Comparison of ENCODE assay signal across 8 cellular contexts in genomic region chr2:3536682-3537632, GRCh38. TPM values are rescaled to one million over a fixed set of nuclear protein-coding genes. Genes with fewer than 3 reads are reported as not detected.
A peak's percentile ranks its signal among the peaks of the same experiment; 100 is the strongest.
DNase-seq lines count a peak whose midpoint lies in the region; ATAC-seq and TF ChIP-seq lines count a peak whose summit lies in the region.

No MANE protein-coding gene starts in this region.

- H4K5ac ChIP-seq in mesendoderm (ENCODE audit: low read length): no peak overlapping the region

- H3K36me3 ChIP-seq in Panc1 (ENCODE audit: control insufficient read depth, insufficient read depth, low read length) (peaks cover 4% of the 10 kb centered on the region; the same call in 1 of the 2 replicates), mesendoderm (ENCODE audit: control insufficient read depth, insufficient read depth, low read length) (peaks cover 2% of the 10 kb centered on the region), uterus (no peaks in the 10 kb centered on the region)

- no peak overlapping the region for H2AK5ac ChIP-seq in mesendoderm (ENCODE audit: low read length)

- CTCF ChIA-PET in Panc1 (lab: Charles Lee): no interaction called here

- H3K23ac ChIP-seq in mesendoderm (ENCODE audit: low read length): no peak overlapping the region

- intact Hi-C loops in Panc1 (cut with micrococcal nuclease; ENCODE audit: unreplicated experiment): loop anchor here (2.0 kb wide), 1 partner anchor 114 kb away; no protein-coding TSS in a partner anchor
- intact Hi-C loops in uterus (cut with DNase I; ENCODE audit: low total_unique reads): no loop called here

- no CpG with 5 or more reads among the region's 16 CpGs for WGBS in mesendoderm (ENCODE audit: extremely low coverage, insufficient coverage, low lambda C conversion rate)

- H2BK5ac ChIP-seq in mesendoderm (ENCODE audit: low read length): no peak overlapping the region

- H3K27me3 ChIP-seq in Panc1 (ENCODE audit: control insufficient read depth, insufficient read depth, low read length) (no peaks in the 10 kb centered on the region), mesendoderm (ENCODE audit: insufficient read depth, low read length, poor library complexity) (no peaks in the 10 kb centered on the region), uterus (no peaks in the 10 kb centered on the region)

- peak overlapping the region; percentile 7 to 43 for H3K4me3 ChIP-seq in Panc1 (ENCODE audit: low read depth in 2 of 2, low read length in 2 of 2)
- H3K4me3 ChIP-seq in coronary artery: peak overlapping the region; percentile 70
- no peak overlapping the region for H3K4me3 ChIP-seq in mesendoderm (ENCODE audit: low read length)
- peak overlapping the region; percentile 35 to 43 for H3K4me3 ChIP-seq in uterus

- POLR2A ChIA-PET in Panc1 (lab: Charles Lee): no interaction called here

- H2BK15ac ChIP-seq in mesendoderm (replicated peaks; ENCODE audit: low read depth): no peak overlapping the region

- DNase-seq in AG09319 (ENCODE audit: extremely low read depth, low read depth): no peak
- no peak for DNase-seq in Panc1 (ENCODE audit: low read depth, low spot score)
- peak; percentile 86 for DNase-seq in coronary artery (ENCODE audit: low spot score)
- DNase-seq in mesendoderm: peak; percentile 72
- peak; percentile 65 for DNase-seq in uterus
- DNase-seq in NCI-H1105 (lab: John Stamatoyannopoulos, UW): no peak

- TF ChIP-seq CTCF in AG09319 (IDR thresholded peaks at IDR 0.05; ENCODE audit: low read depth, low read length): peak; percentile 54
- TF ChIP-seq CTCF in Panc1 (IDR thresholded peaks at IDR 0.05): peak; percentile 73; the same call in 1 of the 2 replicates
- TF ChIP-seq CTCF in coronary artery (IDR thresholded peaks at IDR 0.05): peak; percentile 26
- peak; percentile 31 to 60 (median 46) for TF ChIP-seq CTCF in uterus (IDR thresholded peaks at IDR 0.05)

- H3K18ac ChIP-seq in mesendoderm (ENCODE audit: low read length): no peak overlapping the region

- H3K9me3 ChIP-seq in Panc1 (ENCODE audit: control insufficient read depth, insufficient read depth, low read depth, low read length) (no peaks in the 10 kb centered on the region), uterus (no peaks in the 10 kb centered on the region)

- H3K4me2 ChIP-seq in mesendoderm (ENCODE audit: low read length): no peak overlapping the region

- in situ Hi-C loops in Panc1 (cut with HindIII; ENCODE audit: low pct_unique_long_range_greater_than_20kb, low sequenced_read_pairs): no loop called here

- no peak for TF ChIP-seq POLR2A in uterus (IDR thresholded peaks at IDR 0.05)

- BruUV-seq in Panc1 (replicated peaks; lab: Mats Ljungman, UMichigan): no TSS peak

- H3K56ac ChIP-seq in mesendoderm (ENCODE audit: low read length): no peak overlapping the region

- H2BK120ac ChIP-seq in mesendoderm (ENCODE audit: low read depth, low read length): no peak overlapping the region

- H3K9ac ChIP-seq in mesendoderm (ENCODE audit: low read length): no peak overlapping the region

- H3K27ac ChIP-seq in Panc1 (ENCODE audit: low read length): peak overlapping the region; percentile 72
- peak overlapping the region; percentile 91 to 98 for H3K27ac ChIP-seq in coronary artery
- no peak overlapping the region for H3K27ac ChIP-seq in mesendoderm (ENCODE audit: low read depth, low read length)
- peak overlapping the region; percentile 94 to 95 for H3K27ac ChIP-seq in uterus

- H3K4ac ChIP-seq in mesendoderm (ENCODE audit: low read depth, low read length): no peak overlapping the region

- no peak overlapping the region for H4K8ac ChIP-seq in mesendoderm (ENCODE audit: low read depth, low read length)

- H3K79me2 ChIP-seq in mesendoderm (ENCODE audit: control insufficient read depth, insufficient read depth, low read length): no peaks in the 10 kb centered on the region

- H3K4me1 ChIP-seq in Panc1 (ENCODE audit: control insufficient read depth, insufficient read depth, low read length): peaks cover 18% of the 10 kb centered on the region
- no peaks in the 10 kb centered on the region for H3K4me1 ChIP-seq in mesendoderm (ENCODE audit: control insufficient read depth, low read depth, low read length)
- H3K4me1 ChIP-seq in uterus: peaks cover 0 to 4% of the 10 kb centered on the region in 2 donors

- no peaks in the 10 kb centered on the region for H3K79me1 ChIP-seq in mesendoderm (ENCODE audit: low read length)

- peak; percentile 57 for ATAC-seq in GM21717 (IDR thresholded peaks at IDR 0.05; ENCODE audit: unreplicated experiment)
- peak; percentile 82 for ATAC-seq in Panc1
- ATAC-seq in HG03097 (IDR thresholded peaks at IDR 0.05; ENCODE audit: low FRiP score, unreplicated experiment): no peak

RNA-seq across cellular contexts. Expression of gene ADI1, which starts 17.6 kb away (rescaled TPM):
- total RNA-seq in Panc1 (2021; ENCODE audit: unreplicated experiment) (42.9 TPM), uterus (10 to 100 TPM; 31.5 to 65.0 (median 37.9) TPM)
- polyA plus RNA-seq in Panc1 (2012; ENCODE audit: insufficient read length): 31.8 TPM
- 35.2 TPM for polyA plus RNA-seq in mesendoderm (2013, experiment 1 of 2)
- polyA plus RNA-seq in mesendoderm (2013, experiment 2 of 2): 34.9 TPM

RNA-seq across cellular contexts. Expression of gene RNASEH1, which starts 21.2 kb away (rescaled TPM):
- total RNA-seq in Panc1 (2021; ENCODE audit: unreplicated experiment): 43.7 TPM
- polyA plus RNA-seq in Panc1 (2012; ENCODE audit: insufficient read length): 30.7 TPM
- 35.8 TPM for polyA plus RNA-seq in mesendoderm (2013, experiment 1 of 2)
- 37.3 TPM for polyA plus RNA-seq in mesendoderm (2013, experiment 2 of 2)
- total RNA-seq in uterus: 10 to 100 TPM in 3 of 4 donors, 1 to 10 TPM in 1; 4.1 to 28.6 (median 15.2) TPM

RNA-seq across cellular contexts. Expression of gene RPS7, which starts 38.1 kb away (rescaled TPM):
- 1,117 TPM for total RNA-seq in Panc1 (2021; ENCODE audit: unreplicated experiment)
- polyA plus RNA-seq in Panc1 (2012; ENCODE audit: insufficient read length): 852 TPM
- 4,409 TPM for polyA plus RNA-seq in mesendoderm (2013, experiment 1 of 2)
- polyA plus RNA-seq in mesendoderm (2013, experiment 2 of 2): 4,413 TPM
- total RNA-seq in uterus: 1,000 to 10,000 TPM; 1,483 to 9,424 (median 4,498) TPM

RNA-seq across cellular contexts. Expression of gene COLEC11, which starts 58.0 kb away (rescaled TPM):
- total RNA-seq in Panc1 (2021; ENCODE audit: unreplicated experiment): 0.31 TPM
- polyA plus RNA-seq in Panc1 (2012; ENCODE audit: insufficient read length): 0.28 TPM
- 0.22 TPM for polyA plus RNA-seq in mesendoderm (2013, experiment 1 of 2)
- polyA plus RNA-seq in mesendoderm (2013, experiment 2 of 2): 0.15 TPM
- total RNA-seq in uterus: under 1 TPM in 2 of 4 donors, not detected in 2; 0.37 to 0.55 TPM

Comparison
In these comparisons a context has a peak if more than half of its experiments do, and no peak if none do; other contexts are left out.
1. DNase-seq: peak in coronary artery (single experiment), mesendoderm (single experiment) and uterus (2 of 2); none in AG09319 (single experiment), Panc1 (single experiment) and NCI-H1105 (single experiment).
2. Peak in every context shown above with its lines, with median percentiles within 50 percentile points of each other: CTCF ChIP-seq.